Comparison of ENCODE assay signal across 8 cellular contexts in genomic region chr17:10292057-10292931, GRCh38.
A peak's percentile ranks its signal among the peaks of the same experiment; 100 is the strongest.
DNase-seq lines count a peak whose midpoint lies in the region; ATAC-seq lines count a peak whose summit lies in the region.

No MANE protein-coding gene starts in this region.

- ATAC-seq in HG03439 (IDR thresholded peaks at IDR 0.05; ENCODE audit: unreplicated experiment), result peak; percentile 58
- ATAC-seq in stimulated activated naive CD8-positive, alpha-beta T cell treated with anti-CD3 and anti-CD28 coated beads, Interleukin-15, amount 100 ng/mL, for 72 hours, result peak; percentile 90

- peak; percentile 26 for DNase-seq in activated CD4-positive, alpha-beta memory T cell treated with anti-CD3 and anti-CD28 coated beads, Interleukin-2, amount 10 ng/mL, durations not matched to agents 7 days and 5 days
- DNase-seq in activated CD4-positive, alpha-beta memory T cell treated with anti-CD3 and anti-CD28 coated beads for 36 hours, result no peak
- peak; percentile 51 for DNase-seq in epithelial cell of prostate (ENCODE audit: low read depth, low spot score)
- DNase-seq in stimulated activated naive CD8-positive, alpha-beta T cell treated with anti-CD3 and anti-CD28 coated beads, Interleukin-15, amount 100 ng/mL, for 72 hours, result peak; percentile 10 to 21
- no peak for DNase-seq in T-helper 1 cell
- no peak for DNase-seq in NCI-H1694 treated with DMSO at 0.1 percent for 48 hours (lab: John Stamatoyannopoulos, UW)
- DNase-seq in SKM-1 treated with dmso at 0.1 percent for 144 hours (lab: John Stamatoyannopoulos, UW; ENCODE audit: unreplicated experiment), result no peak

- CTCF ChIA-PET in activated CD4-positive, alpha-beta memory T cell treated with anti-CD3 and anti-CD28 coated beads, Interleukin-2, amount 10 ng/mL, durations not matched to agents 7 days and 5 days (lab: Charles Lee), result no interaction called here
- CTCF ChIA-PET in activated CD4-positive, alpha-beta memory T cell treated with anti-CD3 and anti-CD28 coated beads for 36 hours (lab: Charles Lee), result interaction anchor here (0.8 to 0.9 kb wide), 2 partner anchors 13 to 23 kb away, joined by 3 read pairs; no protein-coding TSS in a partner anchor

- H3K9me3 Mint-ChIP-seq in activated CD4-positive, alpha-beta memory T cell treated with anti-CD3 and anti-CD28 coated beads, Interleukin-2, amount 10 ng/mL, durations not matched to agents 7 days and 5 days, result no peaks in the 10 kb centered on the region
- H3K9me3 Mint-ChIP-seq in activated CD4-positive, alpha-beta memory T cell treated with anti-CD3 and anti-CD28 coated beads for 36 hours, result no peaks in the 10 kb centered on the region
- H3K9me3 Mint-ChIP-seq in stimulated activated naive CD8-positive, alpha-beta T cell treated with anti-CD3 and anti-CD28 coated beads, Interleukin-15, amount 100 ng/mL, for 72 hours, result no peaks in the 10 kb centered on the region

- H3K27ac ChIP-seq in epithelial cell of prostate, result peak overlapping the region; percentile 66

- POLR2A ChIA-PET in activated CD4-positive, alpha-beta memory T cell treated with anti-CD3 and anti-CD28 coated beads, Interleukin-2, amount 10 ng/mL, durations not matched to agents 7 days and 5 days (lab: Charles Lee), result no interaction called here
- POLR2A ChIA-PET in activated CD4-positive, alpha-beta memory T cell treated with anti-CD3 and anti-CD28 coated beads for 36 hours (lab: Charles Lee), result no interaction called here

- H3K36me3 Mint-ChIP-seq in activated CD4-positive, alpha-beta memory T cell treated with anti-CD3 and anti-CD28 coated beads, Interleukin-2, amount 10 ng/mL, durations not matched to agents 7 days and 5 days (ENCODE audit: low read depth), result no peaks in the 10 kb centered on the region
- H3K36me3 Mint-ChIP-seq in activated CD4-positive, alpha-beta memory T cell treated with anti-CD3 and anti-CD28 coated beads for 36 hours, result no peaks in the 10 kb centered on the region

- H3K4me1 Mint-ChIP-seq in activated CD4-positive, alpha-beta memory T cell treated with anti-CD3 and anti-CD28 coated beads, Interleukin-2, amount 10 ng/mL, durations not matched to agents 7 days and 5 days, result peaks cover 16% of the 10 kb centered on the region
- no peaks in the 10 kb centered on the region for H3K4me1 Mint-ChIP-seq in activated CD4-positive, alpha-beta memory T cell treated with anti-CD3 and anti-CD28 coated beads for 36 hours (ENCODE audit: low read depth)
- H3K4me1 Mint-ChIP-seq in stimulated activated naive CD8-positive, alpha-beta T cell treated with anti-CD3 and anti-CD28 coated beads, Interleukin-15, amount 100 ng/mL, for 72 hours, result peaks cover 11% of the 10 kb centered on the region

- intact Hi-C loops in activated CD4-positive, alpha-beta memory T cell treated with anti-CD3 and anti-CD28 coated beads for 36 hours (cut with micrococcal nuclease), result loop anchor here (10.0 kb wide), 1 partner anchor 323 kb away; no protein-coding TSS in a partner anchor

- peaks cover 12% of the 10 kb centered on the region for H3K27me3 Mint-ChIP-seq in activated CD4-positive, alpha-beta memory T cell treated with anti-CD3 and anti-CD28 coated beads, Interleukin-2, amount 10 ng/mL, durations not matched to agents 7 days and 5 days
- peaks cover 15% of the 10 kb centered on the region for H3K27me3 Mint-ChIP-seq in activated CD4-positive, alpha-beta memory T cell treated with anti-CD3 and anti-CD28 coated beads for 36 hours
- H3K27me3 Mint-ChIP-seq in stimulated activated naive CD8-positive, alpha-beta T cell treated with anti-CD3 and anti-CD28 coated beads, Interleukin-15, amount 100 ng/mL, for 72 hours, result peaks cover 58% of the 10 kb centered on the region

- H3K27ac Mint-ChIP-seq in activated CD4-positive, alpha-beta memory T cell treated with anti-CD3 and anti-CD28 coated beads, Interleukin-2, amount 10 ng/mL, durations not matched to agents 7 days and 5 days, result peak overlapping the region; percentile 38
- no peak overlapping the region for H3K27ac Mint-ChIP-seq in activated CD4-positive, alpha-beta memory T cell treated with anti-CD3 and anti-CD28 coated beads for 36 hours
- H3K27ac Mint-ChIP-seq in stimulated activated naive CD8-positive, alpha-beta T cell treated with anti-CD3 and anti-CD28 coated beads, Interleukin-15, amount 100 ng/mL, for 72 hours, result peak overlapping the region; percentile 14 to 60

- no peak overlapping the region for H3K4me3 Mint-ChIP-seq in activated CD4-positive, alpha-beta memory T cell treated with anti-CD3 and anti-CD28 coated beads, Interleukin-2, amount 10 ng/mL, durations not matched to agents 7 days and 5 days
- H3K4me3 Mint-ChIP-seq in activated CD4-positive, alpha-beta memory T cell treated with anti-CD3 and anti-CD28 coated beads for 36 hours, result no peak overlapping the region
- no peak overlapping the region for H3K4me3 Mint-ChIP-seq in stimulated activated naive CD8-positive, alpha-beta T cell treated with anti-CD3 and anti-CD28 coated beads, Interleukin-15, amount 100 ng/mL, for 72 hours

Comparison
In these comparisons a context has a peak if more than half of its experiments do, and no peak if none do; other contexts are left out.
1. DNase-seq: peak in activated CD4-positive, alpha-beta memory T cell treated with anti-CD3 and anti-CD28 coated beads, Interleukin-2, amount 10 ng/mL, durations not matched to agents 7 days and 5 days (single experiment), epithelial cell of prostate (single experiment) and stimulated activated naive CD8-positive, alpha-beta T cell treated with anti-CD3 and anti-CD28 coated beads, Interleukin-15, amount 100 ng/mL, for 72 hours (2 of 2); none in activated CD4-positive, alpha-beta memory T cell treated with anti-CD3 and anti-CD28 coated beads for 36 hours (single experiment), T-helper 1 cell (0 of 5), NCI-H1694 treated with DMSO at 0.1 percent for 48 hours (single experiment) and SKM-1 treated with dmso at 0.1 percent for 144 hours (single experiment).